In genomic region chr1:91537281-91538069, GRCh38 we compare ENCODE assay signal across 15 cellular contexts. TPM values are rescaled to one million over a fixed set of nuclear protein-coding genes. Genes with fewer than 3 reads are reported as not detected.
DNase-seq lines count a peak whose midpoint lies in the region; ATAC-seq and TF ChIP-seq lines count a peak whose summit lies in the region.
"Had no signal": no experiment of that assay in that cellular context is flagged by ENCODE, and none has a peak within 500 bp of the region (broad histone marks: within the 10 kb centered on the region; RNA-seq: fewer than 3 reads in every experiment).

No MANE protein-coding gene starts in this region.

- H3K27me3 ChIP-seq in AG04450 (ENCODE audit: control insufficient read depth, insufficient read depth, low read length) (peaks cover 18% of the 10 kb centered on the region), MG63 (no peaks in the 10 kb centered on the region), mesenchymal stem cell (ENCODE audit: control insufficient read depth in 1 of 2, insufficient read depth in 1 of 2, low read length in 2 of 2) (no peaks in the 10 kb centered on the region)
- H3K27me3 ChIP-seq: BE2C, foreskin keratinocyte, pancreas, SJCRH30, testis had no signal

- no peaks in the 10 kb centered on the region for H3K36me3 ChIP-seq in MG63
- peaks cover 0 to 28% of the 10 kb centered on the region in 2 experiments for H3K36me3 ChIP-seq in mesenchymal stem cell (ENCODE audit: control insufficient read depth in 1 of 2, insufficient read depth in 2 of 2, low read depth in 1 of 2, low read length in 2 of 2)
- H3K36me3 ChIP-seq: BE2C, pancreas, SJCRH30 had no signal

- H2BK120ac ChIP-seq in mesenchymal stem cell (ENCODE audit: low read depth, low read length), result no peak overlapping the region

- H3K27ac Mint-ChIP-seq in effector memory CD8-positive, alpha-beta T cell, result peak overlapping the region; percentile 1 to 27
- H3K27ac Mint-ChIP-seq: brain had no signal

- ATAC-seq in effector memory CD8-positive, alpha-beta T cell (replicated peaks), result no peak
- no peak for ATAC-seq in GM21381 (IDR thresholded peaks at IDR 0.05; ENCODE audit: unreplicated experiment)
- ATAC-seq in HG03175 (IDR thresholded peaks at IDR 0.05; ENCODE audit: unreplicated experiment), result no peak
- ATAC-seq: foreskin keratinocyte had no signal

- no peak overlapping the region for H2AK5ac ChIP-seq in mesenchymal stem cell (ENCODE audit: low read length, severe bottlenecking)

- H2AFZ ChIP-seq in mesenchymal stem cell (ENCODE audit: low read depth, low read length), result no peak overlapping the region

- H4K91ac ChIP-seq in mesenchymal stem cell (ENCODE audit: low read length), result no peak overlapping the region

- H3K4me2 ChIP-seq in mesenchymal stem cell (ENCODE audit: low read length, poor library complexity, severe bottlenecking), result no peak overlapping the region

- CTCF ChIA-PET in AG04450 (lab: Charles Lee), result interaction anchor here (0.8 to 1.4 kb wide), 4 partner anchors 16 to 349 kb away, joined by 3 read pairs; partner anchors contain the start of gene TGFBR3

- no peak overlapping the region for H3K18ac ChIP-seq in mesenchymal stem cell (ENCODE audit: low read depth in 1 of 2, low read length in 2 of 2)

- H3K4me1 ChIP-seq in mesenchymal stem cell (ENCODE audit: control insufficient read depth, insufficient read depth, low read depth, low read length), result no peaks in the 10 kb centered on the region
- H3K4me1 ChIP-seq: BE2C, foreskin keratinocyte, pancreas, SJCRH30, testis had no signal

- H3K9me3 Mint-ChIP-seq in effector memory CD8-positive, alpha-beta T cell, result peaks cover 0 to 8% of the 10 kb centered on the region in 2 donors

- peaks cover 52 to 67% of the 10 kb centered on the region in 2 donors for H3K4me1 Mint-ChIP-seq in effector memory CD8-positive, alpha-beta T cell (ENCODE audit: low read depth in 2 of 2)
- H3K4me1 Mint-ChIP-seq: brain had no signal

- TF ChIP-seq CTCF in AG04450 (IDR thresholded peaks at IDR 0.05; ENCODE audit: low read depth, low read length), result no peak

- H3K4me3 ChIP-seq in AG04450 (ENCODE audit: low read depth, low read length) (no peak overlapping the region), MG63 (no peak overlapping the region), mesenchymal stem cell (ENCODE audit: insufficient read depth in 1 of 2, low read depth in 1 of 2, low read length in 2 of 2) (no peak overlapping the region)
- H3K4me3 ChIP-seq: pancreas, SJCRH30, testis had no signal

- no peak overlapping the region for H3K4ac ChIP-seq in mesenchymal stem cell (ENCODE audit: low read depth in 1 of 2, low read length in 2 of 2)

- no peak overlapping the region for H2BK12ac ChIP-seq in mesenchymal stem cell (ENCODE audit: low read length in 2 of 2)

- no peak overlapping the region for H2BK5ac ChIP-seq in mesenchymal stem cell (ENCODE audit: low read depth, low read length, poor library complexity, severe bottlenecking)

- no peaks in the 10 kb centered on the region for H3K27me3 Mint-ChIP-seq in effector memory CD8-positive, alpha-beta T cell
- H3K27me3 Mint-ChIP-seq: brain had no signal

- no peaks in the 10 kb centered on the region for H3K36me3 Mint-ChIP-seq in effector memory CD8-positive, alpha-beta T cell (ENCODE audit: insufficient read depth)
- H3K36me3 Mint-ChIP-seq: brain had no signal

- POLR2A ChIA-PET in AG04450 (lab: Yijun Ruan, JAX), result interaction anchor here (0.6 to 1.6 kb wide), 4 partner anchors 12 to 147 kb away, joined by 3 to 8 read pairs (median 6); no protein-coding TSS in a partner anchor

- H3K9me3 ChIP-seq in AG04450 (ENCODE audit: control insufficient read depth, insufficient read depth, low read length), result no peaks in the 10 kb centered on the region; the same call in 1 of the 2 replicates
- H3K9me3 ChIP-seq in MG63, result no peaks in the 10 kb centered on the region
- H3K9me3 ChIP-seq in mesenchymal stem cell (ENCODE audit: control insufficient read depth, low read length), result no peaks in the 10 kb centered on the region
- H3K9me3 ChIP-seq: BE2C, pancreas, SJCRH30, testis had no signal

- no peaks in the 10 kb centered on the region for H3K79me1 ChIP-seq in mesenchymal stem cell (replicated peaks; ENCODE audit: low read length, poor library complexity, severe bottlenecking)

- H3K23ac ChIP-seq in mesenchymal stem cell (ENCODE audit: low read length in 2 of 2), result no peak overlapping the region

- peak overlapping the region; percentile 50 for H3K9ac ChIP-seq in mesenchymal stem cell (ENCODE audit: low read length)

- DNase-seq in AG04450 (ENCODE audit: low read depth, low spot score) (peak; percentile 65), MG63 (peak; percentile 31), mesenchymal stem cell (peak; percentile 53), COR-L47 (lab: John Stamatoyannopoulos, UW) (no peak)
- DNase-seq in effector memory CD8-positive, alpha-beta T cell, result no peak
- DNase-seq in activated CD8-positive, alpha-beta memory T cell treated with anti-CD3 and anti-CD28 coated beads, Interleukin-2, amount 50 U/mL, for 48 hours, result no peak
- DNase-seq: BE2C, NCI-H2227 treated with DMSO at 0.1 percent for 48 hours, pancreas, SJCRH30, testis had no signal

- no peak overlapping the region for H4K8ac ChIP-seq in mesenchymal stem cell (ENCODE audit: low read length)

- H3K27ac ChIP-seq in AG04450 (ENCODE audit: low read depth, low read length), result no peak overlapping the region
- H3K27ac ChIP-seq in mesenchymal stem cell (ENCODE audit: low read length, poor library complexity, severe bottlenecking), result peak overlapping the region; percentile 13
- H3K27ac ChIP-seq: foreskin keratinocyte, pancreas, SJCRH30, testis had no signal

- H3K4me3 Mint-ChIP-seq in effector memory CD8-positive, alpha-beta T cell, result no peak overlapping the region
- H3K4me3 Mint-ChIP-seq: brain had no signal

- H2BK15ac ChIP-seq in mesenchymal stem cell (ENCODE audit: low read depth, poor library complexity, severe bottlenecking), result no peak overlapping the region

- no peak overlapping the region for H3K14ac ChIP-seq in mesenchymal stem cell (ENCODE audit: low read length in 2 of 2)

RNA-seq across cellular contexts. Expression of gene CDC7, which starts 36.8 kb away (rescaled TPM):
- polyA plus RNA-seq in AG04450 (2011; rRNA removed), result 3.3 and 4.6 TPM in 2 replicates
- 1.8 and 3.6 TPM in 2 replicates for polyA minus RNA-seq in AG04450 (2011; rRNA and poly(A)+ RNA removed)
- 15.9 and 16.1 TPM in 2 replicates for total RNA-seq in MG63 (2014; rRNA removed; shearing (Covaris generic); ENCODE audit: low replicate concordance)
- polyA plus RNA-seq in mesenchymal stem cell (2013, experiment 1 of 2), result 2.1 TPM
- 1.9 TPM for polyA plus RNA-seq in mesenchymal stem cell (2013, experiment 2 of 2)

Comparison
In these comparisons a context has a peak if more than half of its experiments do, and no peak if none do; other contexts are left out.
1. DNase-seq: peak in AG04450 (single experiment), MG63 (single experiment) and mesenchymal stem cell (single experiment); none in effector memory CD8-positive, alpha-beta T cell (0 of 3), activated CD8-positive, alpha-beta memory T cell treated with anti-CD3 and anti-CD28 coated beads, Interleukin-2, amount 50 U/mL, for 48 hours (single experiment) and COR-L47 (single experiment).